In the genomic region with DNA sequence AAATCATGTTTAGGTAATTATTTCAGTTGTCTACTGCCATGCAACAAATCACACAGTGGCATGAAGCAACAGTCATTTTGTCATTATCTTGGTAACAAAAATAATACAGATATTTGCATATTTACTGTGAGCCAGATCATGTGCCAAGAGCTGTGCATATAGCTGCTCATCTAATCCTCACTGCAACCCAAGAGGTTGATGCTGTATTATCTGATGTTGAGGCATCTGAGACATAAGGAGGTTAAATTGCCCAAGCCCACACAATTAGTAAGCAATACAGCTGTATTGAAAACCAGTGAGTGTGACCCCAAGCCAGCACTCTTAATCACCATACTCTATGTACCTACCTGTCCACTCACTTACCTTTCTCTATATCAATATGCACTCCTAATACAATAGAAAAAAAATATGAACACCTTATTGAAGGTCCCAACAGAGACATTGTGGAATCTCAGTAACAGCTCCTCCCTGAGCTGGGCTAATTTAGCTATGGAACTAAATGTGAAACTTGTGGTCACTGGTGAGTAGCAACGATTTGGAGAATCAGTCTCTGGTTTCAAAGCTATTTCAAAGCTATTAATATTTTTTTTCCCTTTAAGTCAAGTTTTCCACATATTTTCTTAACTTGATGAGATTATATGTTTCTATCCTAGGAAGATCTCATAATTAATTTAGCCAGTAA, we compare ENCODE assay signal across 14 cellular contexts.
DNase-seq lines count a peak whose midpoint lies in the region; ATAC-seq and TF ChIP-seq lines count a peak whose summit lies in the region.
"Had no signal": no experiment of that assay in that cellular context is flagged by ENCODE, and none has a peak within 500 bp of the region (broad histone marks: within the 10 kb centered on the region; RNA-seq: fewer than 3 reads in every experiment).

No MANE protein-coding gene starts in this region.

- H3K27me3 ChIP-seq in CD4-positive, alpha-beta T cell (ENCODE audit: control insufficient read depth, insufficient read depth, low read length), result no peaks in the 10 kb centered on the region
- H3K27me3 ChIP-seq: cardiac muscle cell had no signal

- H3K27ac Mint-ChIP-seq in CD4-positive, alpha-beta T cell, result peak overlapping the region; percentile 8
- peak overlapping the region; percentile 56 to 65 for H3K27ac Mint-ChIP-seq in T-cell
- H3K27ac Mint-ChIP-seq: activated CD4-positive, alpha-beta T cell treated with anti-CD3 and anti-CD28 coated beads, Interleukin-2, amount 10 ng/mL, durations not matched to agents 7 days and 5 days had no signal

- no peaks in the 10 kb centered on the region for H3K9me3 Mint-ChIP-seq in CD4-positive, alpha-beta T cell
- no peaks in the 10 kb centered on the region for H3K9me3 Mint-ChIP-seq in T-cell
- H3K9me3 Mint-ChIP-seq: activated CD4-positive, alpha-beta T cell treated with anti-CD3 and anti-CD28 coated beads, Interleukin-2, amount 10 ng/mL, durations not matched to agents 7 days and 5 days had no signal

- no peak overlapping the region for H3K27ac ChIP-seq in CD4-positive, alpha-beta T cell (ENCODE audit: low read depth, low read length)
- H3K27ac ChIP-seq: cardiac muscle cell had no signal

- no peak for TF ChIP-seq CTCF in CD4-positive, alpha-beta T cell (IDR thresholded peaks at IDR 0.05)

- intact Hi-C loops in CD4-positive, alpha-beta T cell (cut with DNase I, micrococcal nuclease), result loop anchor here in 1 of 2 experiments (5.0 kb wide), 2 partner anchors 48 to 338 kb away; no protein-coding TSS in a partner anchor

- peaks cover 90% of the 10 kb centered on the region for H3K4me1 Mint-ChIP-seq in CD4-positive, alpha-beta T cell (ENCODE audit: low read depth)
- peaks cover 78 to 93% (median 91%) of the 10 kb centered on the region in 3 donors for H3K4me1 Mint-ChIP-seq in T-cell

- H3K36me3 Mint-ChIP-seq in CD4-positive, alpha-beta T cell (ENCODE audit: low read depth), result peaks cover 11% of the 10 kb centered on the region
- peaks cover 18% of the 10 kb centered on the region for H3K36me3 Mint-ChIP-seq in T-cell

- no peak for DNase-seq in CD4-positive, alpha-beta T cell
- DNase-seq in T-cell, result no peak
- no peak for DNase-seq in GDM1 (lab: John Stamatoyannopoulos, UW)
- no peak for DNase-seq in cerebellar nuclear complex (lab: John Stamatoyannopoulos, UW)
- DNase-seq in anterior cingulate cortex (lab: John Stamatoyannopoulos, UW), result no peak
- DNase-seq: activated CD4-positive, alpha-beta T cell treated with anti-CD3 and anti-CD28 coated beads, Interleukin-2, amount 10 ng/mL, durations not matched to agents 7 days and 5 days; DMS153; retina; stimulated activated CD4-positive, alpha-beta T cell treated with anti-CD3 and anti-CD28 coated beads, Interleukin-2, amount 100 ng/mL, for 48 hours; T-helper 1 cell had no signal

- ATAC-seq in CD4-positive, alpha-beta T cell (ENCODE audit: poor library complexity), result no peak
- peak; percentile 45 for ATAC-seq in GM18868 (IDR thresholded peaks at IDR 0.05; ENCODE audit: unreplicated experiment)
- ATAC-seq in HG02759 (IDR thresholded peaks at IDR 0.05; ENCODE audit: unreplicated experiment), result peak; percentile 59
- ATAC-seq in T-cell (replicated peaks in 1 of 4), result no peak
- ATAC-seq in GM18873 (IDR thresholded peaks at IDR 0.05; ENCODE audit: low FRiP score, unreplicated experiment), result no peak

- CTCF ChIA-PET in CD4-positive, alpha-beta T cell (lab: Charles Lee), result no interaction called here
- CTCF ChIA-PET in T-cell (lab: Charles Lee), result interaction anchor here (0.7 to 0.9 kb wide), 2 partner anchors 11 to 219 kb away, joined by 3 read pairs; no protein-coding TSS in a partner anchor

- H3K9me3 ChIP-seq in CD4-positive, alpha-beta T cell (ENCODE audit: control insufficient read depth, low read length), result no peaks in the 10 kb centered on the region

- H3K27me3 Mint-ChIP-seq in CD4-positive, alpha-beta T cell, result no peaks in the 10 kb centered on the region
- H3K27me3 Mint-ChIP-seq in T-cell, result no peaks in the 10 kb centered on the region
- H3K27me3 Mint-ChIP-seq: activated CD4-positive, alpha-beta T cell treated with anti-CD3 and anti-CD28 coated beads, Interleukin-2, amount 10 ng/mL, durations not matched to agents 7 days and 5 days had no signal

- H3K4me3 Mint-ChIP-seq in CD4-positive, alpha-beta T cell, result no peak overlapping the region
- H3K4me3 Mint-ChIP-seq in T-cell, result no peak overlapping the region
- H3K4me3 Mint-ChIP-seq: activated CD4-positive, alpha-beta T cell treated with anti-CD3 and anti-CD28 coated beads, Interleukin-2, amount 10 ng/mL, durations not matched to agents 7 days and 5 days had no signal

- POLR2A ChIA-PET in CD4-positive, alpha-beta T cell (lab: Charles Lee), result no interaction called here
- POLR2A ChIA-PET in T-cell (lab: Charles Lee), result no interaction called here

Comparison
In these comparisons a context has a peak if more than half of its experiments do, and no peak if none do; other contexts are left out.
1. ATAC-seq: peak in GM18868 (single experiment) and HG02759 (single experiment); none in CD4-positive, alpha-beta T cell (single experiment), T-cell (0 of 4) and GM18873 (single experiment).